ENCODE assay signal across 1 cellular context in the genomic region with DNA sequence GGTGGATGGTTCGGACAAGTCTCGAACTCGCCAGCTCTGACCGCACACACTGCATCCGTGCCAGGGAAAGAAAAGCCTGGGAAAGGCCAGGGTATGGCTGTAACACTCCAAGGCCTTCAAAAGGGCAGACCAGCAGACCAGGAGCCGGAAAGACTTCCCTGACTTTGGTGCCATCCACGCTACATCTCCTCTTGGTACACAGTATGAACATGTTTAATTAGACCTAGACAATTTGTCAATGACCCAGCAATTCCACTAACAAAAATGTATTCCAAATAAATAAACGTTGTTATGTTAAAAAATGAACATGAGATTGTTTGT.
A peak's percentile ranks its signal among the peaks of the same experiment; 100 is the strongest.
TF ChIP-seq lines count a peak whose summit lies in the region.

No MANE protein-coding gene starts in this region.

TF ChIP-seq in HEK293, 187 proteins besides CTCF, POLR2A, EP300 and RAD21 (continued from another document):
- TF ChIP-seq, protein P1, sequence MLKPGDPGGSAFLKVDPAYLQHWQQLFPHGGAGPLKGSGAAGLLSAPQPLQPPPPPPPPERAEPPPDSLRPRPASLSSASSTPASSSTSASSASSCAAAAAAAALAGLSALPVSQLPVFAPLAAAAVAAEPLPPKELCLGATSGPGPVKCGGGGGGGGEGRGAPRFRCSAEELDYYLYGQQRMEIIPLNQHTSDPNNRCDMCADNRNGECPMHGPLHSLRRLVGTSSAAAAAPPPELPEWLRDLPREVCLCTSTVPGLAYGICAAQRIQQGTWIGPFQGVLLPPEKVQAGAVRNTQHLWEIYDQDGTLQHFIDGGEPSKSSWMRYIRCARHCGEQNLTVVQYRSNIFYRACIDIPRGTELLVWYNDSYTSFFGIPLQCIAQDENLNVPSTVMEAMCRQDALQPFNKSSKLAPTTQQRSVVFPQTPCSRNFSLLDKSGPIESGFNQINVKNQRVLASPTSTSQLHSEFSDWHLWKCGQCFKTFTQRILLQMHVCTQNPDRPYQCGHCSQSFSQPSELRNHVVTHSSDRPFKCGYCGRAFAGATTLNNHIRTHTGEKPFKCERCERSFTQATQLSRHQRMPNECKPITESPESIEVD (tag by site-specific recombination; IDR thresholded peaks at IDR 0.05) = no peak
- no peak for TF ChIP-seq ZNF585B (tag by site-specific recombination; IDR thresholded peaks at IDR 0.05)
- TF ChIP-seq ZBTB48 (tag by site-specific recombination; IDR thresholded peaks at IDR 0.05) = peak; percentile 29; the same call in 1 of the 2 replicates
- 0 out of 2 replicates have a peak, but pooled peaks have one; percentile 3 for TF ChIP-seq ZNF324 (tag by site-specific recombination; IDR thresholded peaks at IDR 0.05)
- 0 out of 2 replicates have a peak, but pooled peaks have one; percentile 9 for TF ChIP-seq KLF10 (tag by site-specific recombination; IDR thresholded peaks at IDR 0.05)
- TF ChIP-seq ZNF423 (tag by site-specific recombination; IDR thresholded peaks at IDR 0.05) = no peak
- TF ChIP-seq, protein P2, sequence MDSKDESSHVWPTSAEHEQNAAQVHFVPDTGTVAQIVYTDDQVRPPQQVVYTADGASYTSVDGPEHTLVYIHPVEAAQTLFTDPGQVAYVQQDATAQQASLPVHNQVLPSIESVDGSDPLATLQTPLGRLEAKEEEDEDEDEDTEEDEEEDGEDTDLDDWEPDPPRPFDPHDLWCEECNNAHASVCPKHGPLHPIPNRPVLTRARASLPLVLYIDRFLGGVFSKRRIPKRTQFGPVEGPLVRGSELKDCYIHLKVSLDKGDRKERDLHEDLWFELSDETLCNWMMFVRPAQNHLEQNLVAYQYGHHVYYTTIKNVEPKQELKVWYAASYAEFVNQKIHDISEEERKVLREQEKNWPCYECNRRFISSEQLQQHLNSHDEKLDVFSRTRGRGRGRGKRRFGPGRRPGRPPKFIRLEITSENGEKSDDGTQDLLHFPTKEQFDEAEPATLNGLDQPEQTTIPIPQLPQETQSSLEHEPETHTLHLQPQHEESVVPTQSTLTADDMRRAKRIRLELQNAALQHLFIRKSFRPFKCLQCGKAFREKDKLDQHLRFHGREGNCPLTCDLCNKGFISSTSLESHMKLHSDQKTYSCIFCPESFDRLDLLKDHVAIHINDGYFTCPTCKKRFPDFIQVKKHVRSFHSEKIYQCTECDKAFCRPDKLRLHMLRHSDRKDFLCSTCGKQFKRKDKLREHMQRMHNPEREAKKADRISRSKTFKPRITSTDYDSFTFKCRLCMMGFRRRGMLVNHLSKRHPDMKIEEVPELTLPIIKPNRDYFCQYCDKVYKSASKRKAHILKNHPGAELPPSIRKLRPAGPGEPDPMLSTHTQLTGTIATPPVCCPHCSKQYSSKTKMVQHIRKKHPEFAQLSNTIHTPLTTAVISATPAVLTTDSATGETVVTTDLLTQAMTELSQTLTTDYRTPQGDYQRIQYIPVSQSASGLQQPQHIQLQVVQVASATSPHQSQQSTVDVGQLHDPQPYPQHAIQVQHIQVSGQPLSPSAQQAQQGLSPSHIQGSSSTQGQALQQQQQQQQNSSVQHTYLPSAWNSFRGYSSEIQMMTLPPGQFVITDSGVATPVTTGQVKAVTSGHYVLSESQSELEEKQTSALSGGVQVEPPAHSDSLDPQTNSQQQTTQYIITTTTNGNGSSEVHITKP (tag by site-specific recombination; IDR thresholded peaks at IDR 0.05) = peak; percentile 52; the same call in 1 of the 2 replicates
- TF ChIP-seq ZBTB17 (tag by site-specific recombination; IDR thresholded peaks at IDR 0.05) = peak; percentile 58
- peak; percentile 14; the same call in 1 of the 2 replicates for TF ChIP-seq ZEB2 (tag by site-specific recombination; IDR thresholded peaks at IDR 0.05)
- 0 out of 2 replicates have a peak, but pooled peaks have one; percentile 6 for TF ChIP-seq ZNF843 (tag by site-specific recombination; IDR thresholded peaks at IDR 0.05)
- TF ChIP-seq ZNF184 (tag by site-specific recombination; IDR thresholded peaks at IDR 0.05) = 0 out of 2 replicates have a peak, but pooled peaks have one; percentile 3
- 0 out of 2 replicates have a peak, but pooled peaks have one; percentile 54 for TF ChIP-seq ZNF600 (tag by site-specific recombination; IDR thresholded peaks at IDR 0.05)
- 0 out of 2 replicates have a peak, but pooled peaks have one; percentile 5 for TF ChIP-seq TRIM28 (IDR thresholded peaks at IDR 0.05; ENCODE audit: borderline replicate concordance, low read length)
TF ChIP-seq in HEK293: peak in this region for 14.
